In genomic region chr7:40828686-40829085, GRCh38 we compare ENCODE assay signal across 16 cellular contexts.
DNase-seq lines count a peak whose midpoint lies in the region; ATAC-seq, FAIRE-seq and TF ChIP-seq lines count a peak whose summit lies in the region.
"Had no signal": no experiment of that assay in that cellular context is flagged by ENCODE, and none has a peak within 500 bp of the region (broad histone marks: within the 10 kb centered on the region; RNA-seq: fewer than 3 reads in every experiment).

No MANE protein-coding gene starts in this region.

- peak overlapping the region; percentile 42; the same call in 1 of the 2 replicates for H3K4ac ChIP-seq in IMR-90 (ENCODE audit: low read depth, low read length)

- H2BK5ac ChIP-seq in IMR-90 (ENCODE audit: low read depth, low read length, poor library complexity, severe bottlenecking) = no peak overlapping the region

- H3K27me3 ChIP-seq in IMR-90 (ENCODE audit: control insufficient read depth, insufficient read depth, low read length) (no peaks in the 10 kb centered on the region), keratinocyte (ENCODE audit: control insufficient read depth, extremely low read depth, insufficient read depth, low read length) (no peaks in the 10 kb centered on the region)
- H3K27me3 ChIP-seq: BLaER1 had no signal

- peaks cover 18% of the 10 kb centered on the region for H3K4me1 ChIP-seq in IMR-90 (ENCODE audit: control insufficient read depth, insufficient read depth, low read length)
- H3K4me1 ChIP-seq in keratinocyte (ENCODE audit: control insufficient read depth, extremely low read depth, insufficient read depth, low read length) = peaks cover 38% of the 10 kb centered on the region

- peaks cover 73% of the 10 kb centered on the region for H3K79me2 ChIP-seq in keratinocyte (ENCODE audit: control insufficient read depth, insufficient read depth, low read length)

- TF ChIP-seq POLR2A in IMR-90 (IDR thresholded peaks at IDR 0.05; ENCODE audit: low read depth, low read length) = no peak

- no peak for TF ChIP-seq CTCF in IMR-90 (conservative IDR thresholded peaks at IDR 0.05; ENCODE audit: low read depth, low read length)
- TF ChIP-seq CTCF in astrocyte of the spinal cord (IDR thresholded peaks at IDR 0.05; ENCODE audit: low read depth, low read length) = no peak
- no peak for TF ChIP-seq CTCF in keratinocyte (optimal IDR thresholded peaks at IDR 0.05 in 1 of 3, IDR thresholded peaks at IDR 0.05 in 1 of 3, conservative IDR thresholded peaks at IDR 0.05 in 1 of 3; ENCODE audit: extremely low read depth in 1 of 3, insufficient read depth in 2 of 3, low read length in 3 of 3)

- no peak overlapping the region; the same call in 2 of the 3 replicates for H2BK15ac ChIP-seq in IMR-90 (ENCODE audit: low read depth, low read length)

- intact Hi-C loops in IMR-90 (cut with micrococcal nuclease) = no loop called here

- FAIRE-seq in keratinocyte (lab: Jason Lieb, UNC) (peak; percentile 5), HTR-8/SVneo (lab: Jason Lieb, UNC) (no peak)
- FAIRE-seq: H1 had no signal

- no peaks in the 10 kb centered on the region for H3K9me3 ChIP-seq in IMR-90 (ENCODE audit: control insufficient read depth, insufficient read depth, low read length)
- H3K9me3 ChIP-seq in keratinocyte (ENCODE audit: control insufficient read depth, low read depth, low read length) = no peaks in the 10 kb centered on the region
- H3K9me3 ChIP-seq: BLaER1, Caco-2 had no signal

- dilution Hi-C loops in IMR-90 (cut with HindIII; ENCODE audit: low sequenced_read_pairs, unreplicated experiment) = no loop called here
- dilution Hi-C loops in keratinocyte (cut with MboI; ENCODE audit: extremely low pct_ligation_motif_present, low sequenced_read_pairs) = no loop called here

- H3K9me1 ChIP-seq in IMR-90 (ENCODE audit: insufficient read depth, low read length) (peaks cover 12% of the 10 kb centered on the region), keratinocyte (ENCODE audit: control insufficient read depth, extremely low read depth, insufficient read depth, low read length) (no peaks in the 10 kb centered on the region)

- H2AFZ ChIP-seq in IMR-90 (replicated peaks; ENCODE audit: low read length, poor library complexity) (no peak overlapping the region), keratinocyte (ENCODE audit: control insufficient read depth, low read length) (no peak overlapping the region)

- H4K20me1 ChIP-seq in IMR-90 (ENCODE audit: insufficient read depth, low read length) (no peaks in the 10 kb centered on the region), keratinocyte (ENCODE audit: control insufficient read depth, extremely low read depth, insufficient read depth, low read length) (no peaks in the 10 kb centered on the region)
- H4K20me1 ChIP-seq: BLaER1 had no signal

- peak overlapping the region; percentile 47; the same call in 1 of the 2 replicates for H2BK20ac ChIP-seq in IMR-90 (ENCODE audit: low read depth, low read length)

- no TSS peak for BruUV-seq in IMR-90 (replicated peaks; lab: Mats Ljungman, UMichigan)

- 100% methylated on average over 4 of the region's 9 CpGs; no CpG with 5 or more reads in 1 of the 2 experiments for WGBS in IMR-90 (ENCODE audit: extremely low coverage in 2 of 2, insufficient read length in 1 of 2), 2 experiments

- H4K5ac ChIP-seq in IMR-90 (ENCODE audit: low read depth, low read length) = no peak overlapping the region

- no peak overlapping the region for H3K9ac ChIP-seq in IMR-90 (ENCODE audit: low read depth, low read length)
- H3K9ac ChIP-seq in keratinocyte (ENCODE audit: control insufficient read depth, extremely low read depth, insufficient read depth, low read length) = no peak overlapping the region
- H3K9ac ChIP-seq: BLaER1 had no signal

- H3K56ac ChIP-seq in IMR-90 (ENCODE audit: extremely low read depth, insufficient read depth, low read length) = no peak overlapping the region

- no peak for TF ChIP-seq RAD21 in IMR-90 (IDR thresholded peaks at IDR 0.05; ENCODE audit: low read length)

- H3K79me1 ChIP-seq in IMR-90 (ENCODE audit: low read depth in 1 of 2, low read length in 2 of 2) = peaks cover 0 to 12% of the 10 kb centered on the region in 2 experiments; a peak in 2 of 4 replicates

- H3K4me3 ChIP-seq in IMR-90 (ENCODE audit: insufficient read depth, low read depth, low read length) (no peak overlapping the region), astrocyte of the spinal cord (ENCODE audit: low read depth, low read length) (no peak overlapping the region), keratinocyte (ENCODE audit: control insufficient read depth in 2 of 3, extremely low read depth in 1 of 3, insufficient read depth in 2 of 3, low read depth in 1 of 3, low read length in 3 of 3) (no peak overlapping the region)
- H3K4me3 ChIP-seq: BLaER1 had no signal

- H4K91ac ChIP-seq in IMR-90 (ENCODE audit: insufficient read depth, low read depth, low read length) = peak overlapping the region; percentile 11; the same call in 1 of the 2 replicates

- no peak for DNase-seq in IMR-90
- DNase-seq in astrocyte of the spinal cord (ENCODE audit: low read depth, low spot score) = peak; percentile 74
- no peak for DNase-seq in keratinocyte (ENCODE audit: low read depth, low spot score)
- DNase-seq in smooth muscle cell of the brain vasculature (ENCODE audit: low read depth, low spot score) = peak; percentile 90
- DNase-seq in HTR-8/SVneo (ENCODE audit: insufficient read length, low spot score) = no peak
- no peak for DNase-seq in NCI-H2171 (lab: John Stamatoyannopoulos, UW)
- no peak for DNase-seq in NCI-H2227 (lab: John Stamatoyannopoulos, UW; ENCODE audit: unreplicated experiment)
- DNase-seq: 8988T; AML-193; Caco-2; CD8-positive, alpha-beta memory T cell; DND-41; GF-D8; HCEC 1CT had no signal

- no peak overlapping the region for H2AK9ac ChIP-seq in IMR-90 (replicated peaks; ENCODE audit: low read depth, low read length, poor library complexity)

- no peak overlapping the region for H3K18ac ChIP-seq in IMR-90 (ENCODE audit: low read depth, low read length)

- no peak overlapping the region for H4K8ac ChIP-seq in IMR-90 (ENCODE audit: low read depth in 2 of 2, low read length in 2 of 2)

- no peak overlapping the region for H3K23ac ChIP-seq in IMR-90 (ENCODE audit: low read depth, low read length)

- 0 out of 2 replicates have a peak overlapping the region, but pooled peaks have one; percentile 18 for H2BK120ac ChIP-seq in IMR-90 (ENCODE audit: low read depth, low read length)

- H3K27ac ChIP-seq in IMR-90 (ENCODE audit: insufficient read depth, low read length) (no peak overlapping the region), keratinocyte (ENCODE audit: control insufficient read depth, insufficient read depth, low read length) (no peak overlapping the region)
- H3K27ac ChIP-seq: BLaER1 had no signal

- POLR2A ChIA-PET in IMR-90 (lab: Charles Lee; ENCODE audit: unreplicated experiment) = no interaction called here

- H3K36me3 ChIP-seq in IMR-90 (ENCODE audit: control insufficient read depth, insufficient read depth, low read length) (no peaks in the 10 kb centered on the region), keratinocyte (ENCODE audit: control insufficient read depth in 2 of 2, extremely low read depth in 1 of 2, insufficient read depth in 2 of 2, low read length in 2 of 2) (peaks cover 2 to 3% of the 10 kb centered on the region in 2 experiments)
- H3K36me3 ChIP-seq: BLaER1 had no signal

- H2AK5ac ChIP-seq in IMR-90 (ENCODE audit: low read depth, low read length) = peak overlapping the region; percentile 30; the same call in 1 of the 2 replicates

- no peak overlapping the region for H3K14ac ChIP-seq in IMR-90 (replicated peaks; ENCODE audit: low read depth, low read length)

- no peak for ATAC-seq in IMR-90 (ENCODE audit: low read depth)

- CTCF ChIA-PET in IMR-90 (lab: Yijun Ruan, JAX) = interaction anchor here (1.9 kb wide), 1 partner anchor 65 kb away, joined by 6 read pairs; no protein-coding TSS in a partner anchor

- H3K4me2 ChIP-seq in IMR-90 (ENCODE audit: low read depth, low read length) (no peak overlapping the region), keratinocyte (ENCODE audit: control insufficient read depth, extremely low read depth, insufficient read depth, low read depth, low read length) (no peak overlapping the region)
- H3K4me2 ChIP-seq: BLaER1 had no signal

- in situ Hi-C loops in IMR-90 (cut with MboI; ENCODE audit: low sequenced_read_pairs) = no loop called here
- in situ Hi-C loops in astrocyte of the spinal cord (cut with HindIII; ENCODE audit: low sequenced_read_pairs) = no loop called here

TF ChIP-seq in IMR-90, 13 proteins besides CTCF, POLR2A, EP300 and RAD21 (continues in another document):
- TF ChIP-seq SMC3 (IDR thresholded peaks at IDR 0.05; ENCODE audit: low read depth, low read length) (no peak), RCOR1 (IDR thresholded peaks at IDR 0.05; ENCODE audit: insufficient replicate concordance, low read length) (no peak), USF2 (IDR thresholded peaks at IDR 0.05; ENCODE audit: low read depth, low read length) (no peak), MAZ (IDR thresholded peaks at IDR 0.05; ENCODE audit: borderline replicate concordance, low read depth, low read length) (no peak), BHLHE40 (IDR thresholded peaks at IDR 0.05; ENCODE audit: low read depth, low read length) (no peak), FOS (IDR thresholded peaks at IDR 0.05; ENCODE audit: low read depth, low read length) (no peak), CEBPB (IDR thresholded peaks at IDR 0.05; ENCODE audit: low read depth, low read length) (no peak), MAFK (IDR thresholded peaks at IDR 0.05; ENCODE audit: low read depth, low read length) (no peak), RFX5 (IDR thresholded peaks at IDR 0.05; ENCODE audit: low read depth, low read length) (no peak), ELK1 (IDR thresholded peaks at IDR 0.05; ENCODE audit: borderline replicate concordance, low read depth, low read length) (no peak), CHD1 (IDR thresholded peaks at IDR 0.05; ENCODE audit: low read depth, low read length) (no peak), MXI1 (IDR thresholded peaks at IDR 0.05; ENCODE audit: borderline replicate concordance, low read depth, low read length) (no peak)

Comparison
In these comparisons a context has a peak if more than half of its experiments do, and no peak if none do; other contexts are left out.
1. DNase-seq: peak in astrocyte of the spinal cord (single experiment) and smooth muscle cell of the brain vasculature (single experiment); none in IMR-90 (single experiment), keratinocyte (single experiment), HTR-8/SVneo (single experiment), NCI-H2171 (single experiment) and NCI-H2227 (single experiment).